In the genomic region with DNA sequence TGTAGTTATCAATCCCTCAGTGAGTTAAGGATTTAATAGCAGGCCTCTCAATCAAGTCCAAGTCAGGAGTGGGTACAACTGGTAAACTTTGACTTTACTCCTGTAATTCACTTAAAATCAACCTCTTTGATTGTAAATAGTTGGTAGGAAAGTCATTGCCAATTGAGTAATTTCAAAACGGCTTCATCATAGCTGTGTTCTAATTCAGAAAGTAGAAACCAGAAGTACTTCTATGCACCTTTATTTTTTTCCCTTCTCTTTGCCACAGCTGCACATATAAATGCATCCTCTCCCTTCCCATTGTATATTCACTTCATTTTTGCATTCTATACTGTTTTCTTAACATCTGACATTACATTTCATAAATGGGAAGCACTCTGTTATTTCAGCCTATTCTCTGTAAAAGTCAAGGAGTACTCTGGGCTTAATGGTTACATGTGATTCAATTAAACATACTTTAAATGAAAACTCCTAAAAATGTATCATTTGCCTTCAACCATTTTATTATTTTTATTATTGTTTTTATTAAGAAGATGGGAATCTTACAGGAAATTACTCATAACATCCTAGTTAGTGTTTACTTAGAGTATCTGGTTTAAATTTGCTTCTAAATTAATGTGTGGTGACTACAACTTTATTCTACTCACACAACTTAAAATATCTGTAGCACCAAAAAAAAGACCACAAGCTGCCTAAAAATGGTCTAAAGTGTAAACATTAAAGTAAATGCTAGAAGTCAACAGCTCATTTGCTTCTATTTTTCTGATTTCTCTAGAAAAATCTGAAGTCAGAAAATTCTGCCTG, we compare ENCODE assay signal across 1 cellular context.
TF ChIP-seq lines count a peak whose summit lies in the region.

No MANE protein-coding gene starts in this region.

TF ChIP-seq in IMR-90, 13 proteins besides CTCF, POLR2A, EP300 and RAD21:
- TF ChIP-seq MAFK (IDR thresholded peaks at IDR 0.05; ENCODE audit: low read depth, low read length) (no peak), MXI1 (IDR thresholded peaks at IDR 0.05; ENCODE audit: borderline replicate concordance, low read depth, low read length) (no peak), SMC3 (IDR thresholded peaks at IDR 0.05; ENCODE audit: low read depth, low read length) (no peak), MAZ (IDR thresholded peaks at IDR 0.05; ENCODE audit: borderline replicate concordance, low read depth, low read length) (no peak), CHD1 (IDR thresholded peaks at IDR 0.05; ENCODE audit: low read depth, low read length) (no peak), RCOR1 (IDR thresholded peaks at IDR 0.05; ENCODE audit: insufficient replicate concordance, low read length) (no peak), RFX5 (IDR thresholded peaks at IDR 0.05; ENCODE audit: low read depth, low read length) (no peak), BHLHE40 (IDR thresholded peaks at IDR 0.05; ENCODE audit: low read depth, low read length) (no peak), FOS (IDR thresholded peaks at IDR 0.05; ENCODE audit: low read depth, low read length) (no peak), CEBPB (IDR thresholded peaks at IDR 0.05; ENCODE audit: low read depth, low read length) (no peak), NFE2L2 (IDR thresholded peaks at IDR 0.05; ENCODE audit: low read depth, low read length) (no peak)
- TF ChIP-seq, protein P1, sequence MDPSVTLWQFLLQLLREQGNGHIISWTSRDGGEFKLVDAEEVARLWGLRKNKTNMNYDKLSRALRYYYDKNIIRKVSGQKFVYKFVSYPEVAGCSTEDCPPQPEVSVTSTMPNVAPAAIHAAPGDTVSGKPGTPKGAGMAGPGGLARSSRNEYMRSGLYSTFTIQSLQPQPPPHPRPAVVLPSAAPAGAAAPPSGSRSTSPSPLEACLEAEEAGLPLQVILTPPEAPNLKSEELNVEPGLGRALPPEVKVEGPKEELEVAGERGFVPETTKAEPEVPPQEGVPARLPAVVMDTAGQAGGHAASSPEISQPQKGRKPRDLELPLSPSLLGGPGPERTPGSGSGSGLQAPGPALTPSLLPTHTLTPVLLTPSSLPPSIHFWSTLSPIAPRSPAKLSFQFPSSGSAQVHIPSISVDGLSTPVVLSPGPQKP (IDR thresholded peaks at IDR 0.05; ENCODE audit: borderline replicate concordance, low read depth, low read length) = no peak
- TF ChIP-seq, protein P2, sequence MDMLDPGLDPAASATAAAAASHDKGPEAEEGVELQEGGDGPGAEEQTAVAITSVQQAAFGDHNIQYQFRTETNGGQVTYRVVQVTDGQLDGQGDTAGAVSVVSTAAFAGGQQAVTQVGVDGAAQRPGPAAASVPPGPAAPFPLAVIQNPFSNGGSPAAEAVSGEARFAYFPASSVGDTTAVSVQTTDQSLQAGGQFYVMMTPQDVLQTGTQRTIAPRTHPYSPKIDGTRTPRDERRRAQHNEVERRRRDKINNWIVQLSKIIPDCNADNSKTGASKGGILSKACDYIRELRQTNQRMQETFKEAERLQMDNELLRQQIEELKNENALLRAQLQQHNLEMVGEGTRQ (IDR thresholded peaks at IDR 0.05; ENCODE audit: low read depth, low read length) = no peak
